13 cellular contexts compared by ENCODE assay signal in genomic region chr7:15007507-15007906, GRCh38.
DNase-seq lines count a peak whose midpoint lies in the region; ATAC-seq and TF ChIP-seq lines count a peak whose summit lies in the region.
"Had no signal": no experiment of that assay in that cellular context is flagged by ENCODE, and none has a peak within 500 bp of the region (broad histone marks: within the 10 kb centered on the region; RNA-seq: fewer than 3 reads in every experiment).

No MANE protein-coding gene starts in this region.

- H3K4me3 Mint-ChIP-seq in activated naive CD4-positive, alpha-beta T cell treated with anti-CD3 and anti-CD28 coated beads, Interleukin-2, amount 10 ng/mL, durations not matched to agents 7 days and 5 days = no peak overlapping the region
- H3K4me3 Mint-ChIP-seq in T-cell = no peak overlapping the region
- H3K4me3 Mint-ChIP-seq: brain had no signal

- H3K36me3 Mint-ChIP-seq in activated naive CD4-positive, alpha-beta T cell treated with anti-CD3 and anti-CD28 coated beads, Interleukin-2, amount 10 ng/mL, durations not matched to agents 7 days and 5 days = no peaks in the 10 kb centered on the region
- H3K36me3 Mint-ChIP-seq in T-cell = no peaks in the 10 kb centered on the region
- H3K36me3 Mint-ChIP-seq: brain had no signal

- no peak for ATAC-seq in GM21576 (IDR thresholded peaks at IDR 0.05; ENCODE audit: unreplicated experiment)
- no peak for ATAC-seq in T-cell (replicated peaks in 1 of 4)

- no peaks in the 10 kb centered on the region for H3K9me3 Mint-ChIP-seq in activated naive CD4-positive, alpha-beta T cell treated with anti-CD3 and anti-CD28 coated beads, Interleukin-2, amount 10 ng/mL, durations not matched to agents 7 days and 5 days
- H3K9me3 Mint-ChIP-seq in T-cell = peaks cover 0 to 4% (median 4%) of the 10 kb centered on the region in 3 donors
- H3K9me3 Mint-ChIP-seq: brain had no signal

- POLR2A ChIA-PET in HEK293T (lab: Yijun Ruan, JAX) (no interaction called here), T-cell (lab: Charles Lee) (no interaction called here)

- CTCF ChIA-PET in HEK293T (lab: Yijun Ruan, JAX) (interaction anchor here (3.2 kb wide), 1 partner anchor 8 kb away, joined by 15 read pairs; no protein-coding TSS in a partner anchor), T-cell (lab: Charles Lee) (no interaction called here)
- CTCF ChIA-PET in activated naive CD4-positive, alpha-beta T cell treated with anti-CD3 and anti-CD28 coated beads, Interleukin-2, amount 10 ng/mL, durations not matched to agents 7 days and 5 days (lab: Charles Lee) = no interaction called here

- H3K27me3 Mint-ChIP-seq in activated naive CD4-positive, alpha-beta T cell treated with anti-CD3 and anti-CD28 coated beads, Interleukin-2, amount 10 ng/mL, durations not matched to agents 7 days and 5 days = no peaks in the 10 kb centered on the region
- H3K27me3 Mint-ChIP-seq in T-cell = no peaks in the 10 kb centered on the region
- H3K27me3 Mint-ChIP-seq: brain had no signal

- DNase-seq in AML-193 (lab: John Stamatoyannopoulos, UW) = peak; percentile 1 to 17
- DNase-seq in HEK293T (ENCODE audit: extremely low spot score) = peak; percentile 30
- peak; percentile 13 for DNase-seq in SK-N-DZ (ENCODE audit: low spot score)
- peak; percentile 66 for DNase-seq in iPS DF 4.7 (ENCODE audit: extremely low read depth, low spot score)
- DNase-seq in NCI-H1417 treated with DMSO at 0.1 percent for 48 hours (lab: John Stamatoyannopoulos, UW) = no peak
- DNase-seq in activated naive CD4-positive, alpha-beta T cell treated with anti-CD3 and anti-CD28 coated beads, Interleukin-2, amount 10 ng/mL, durations not matched to agents 7 days and 5 days = no peak
- DNase-seq in T-cell = no peak
- DNase-seq: activated CD4-positive, alpha-beta T cell treated with anti-CD3 and anti-CD28 coated beads for 1 hour; GF-D8; midbrain; NCI-H146 had no signal

- no peaks in the 10 kb centered on the region for H3K4me1 Mint-ChIP-seq in activated naive CD4-positive, alpha-beta T cell treated with anti-CD3 and anti-CD28 coated beads, Interleukin-2, amount 10 ng/mL, durations not matched to agents 7 days and 5 days
- H3K4me1 Mint-ChIP-seq in T-cell = no peaks in the 10 kb centered on the region
- H3K4me1 Mint-ChIP-seq: brain had no signal

- no peak overlapping the region for H3K27ac Mint-ChIP-seq in activated naive CD4-positive, alpha-beta T cell treated with anti-CD3 and anti-CD28 coated beads, Interleukin-2, amount 10 ng/mL, durations not matched to agents 7 days and 5 days
- no peak overlapping the region for H3K27ac Mint-ChIP-seq in T-cell
- H3K27ac Mint-ChIP-seq: brain had no signal

TF ChIP-seq in HEK293T, 16 proteins besides CTCF, POLR2A, EP300 and RAD21:
- TF ChIP-seq NFRKB (IDR thresholded peaks at IDR 0.05) (no peak), SUZ12 (IDR thresholded peaks at IDR 0.05) (no peak), BHLHE40 (IDR thresholded peaks at IDR 0.05; ENCODE audit: borderline replicate concordance) (no peak), PKNOX1 (IDR thresholded peaks at IDR 0.05) (no peak), ARNT (IDR thresholded peaks at IDR 0.05) (no peak), FOXM1 (IDR thresholded peaks at IDR 0.05; ENCODE audit: borderline replicate concordance) (no peak), TARDBP (IDR thresholded peaks at IDR 0.05) (no peak), CTBP1 (IDR thresholded peaks at IDR 0.05; ENCODE audit: borderline replicate concordance) (no peak)

Comparison
In these comparisons a context has a peak if more than half of its experiments do, and no peak if none do; other contexts are left out.
1. DNase-seq: peak in AML-193 (2 of 2), HEK293T (single experiment), SK-N-DZ (single experiment) and iPS DF 4.7 (single experiment); none in NCI-H1417 treated with DMSO at 0.1 percent for 48 hours (single experiment), activated naive CD4-positive, alpha-beta T cell treated with anti-CD3 and anti-CD28 coated beads, Interleukin-2, amount 10 ng/mL, durations not matched to agents 7 days and 5 days (single experiment) and T-cell (0 of 34).